ENCODE assay signal across 12 cellular contexts in the genomic region with DNA sequence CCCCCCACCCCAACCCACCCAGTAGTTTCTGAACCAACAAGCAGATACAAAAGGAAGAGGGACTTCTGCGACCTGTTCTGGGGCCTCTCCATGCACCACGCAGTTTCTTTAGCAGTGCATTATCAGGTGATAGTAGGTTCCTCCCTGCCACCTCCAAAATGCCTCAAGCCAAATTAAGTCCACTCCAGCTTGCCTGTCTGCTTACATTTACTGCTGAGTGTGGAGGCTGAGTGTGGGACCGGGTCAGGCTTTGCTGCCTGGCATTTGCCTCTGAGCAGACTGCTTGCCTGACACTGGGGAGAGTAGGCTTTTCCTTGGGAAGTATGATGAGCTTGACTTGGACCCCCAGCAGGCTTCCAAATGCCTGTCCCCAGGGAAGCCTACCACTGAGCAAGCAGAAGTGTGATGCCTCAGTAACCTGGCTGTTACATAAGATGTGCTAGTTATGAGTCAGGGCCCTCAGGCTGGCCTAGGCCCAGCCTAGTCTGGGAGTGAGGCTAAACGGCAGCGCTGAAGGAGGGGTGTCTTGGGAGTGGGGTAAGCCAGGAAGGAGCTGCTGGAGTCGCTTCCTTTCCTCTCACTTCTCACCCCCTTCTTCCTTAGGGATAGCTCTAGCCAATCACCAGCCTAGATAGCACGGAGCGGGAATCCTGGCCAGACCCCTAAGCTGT. TPM values are rescaled to one million over a fixed set of nuclear protein-coding genes. Genes with fewer than 3 reads are reported as not detected.
DNase-seq lines count a peak whose midpoint lies in the region; ATAC-seq, FAIRE-seq and TF ChIP-seq lines count a peak whose summit lies in the region.
"Had no signal": no experiment of that assay in that cellular context is flagged by ENCODE, and none has a peak within 500 bp of the region (broad histone marks: within the 10 kb centered on the region; RNA-seq: fewer than 3 reads in every experiment).

No MANE protein-coding gene starts in this region.

- H3K27ac ChIP-seq in foreskin keratinocyte (no peak overlapping the region), suprapubic skin (no peak overlapping the region)

- H3K4me3 ChIP-seq in skeletal muscle cell (ENCODE audit: low read depth, low read length) (no peak overlapping the region), suprapubic skin (no peak overlapping the region)

- TF ChIP-seq POLR2A in suprapubic skin (IDR thresholded peaks at IDR 0.05), result no peak

- H3K4me1 ChIP-seq in foreskin keratinocyte, result no peaks in the 10 kb centered on the region
- peaks cover 11% of the 10 kb centered on the region for H3K4me1 ChIP-seq in suprapubic skin

- ATAC-seq in GM19452 (IDR thresholded peaks at IDR 0.05; ENCODE audit: unreplicated experiment) (peak; percentile 65), foreskin keratinocyte (peak; percentile 99)

- H3K27ac Mint-ChIP-seq in activated CD4-positive, alpha-beta T cell treated with anti-CD3 and anti-CD28 coated beads, Interleukin-2, amount 10 ng/mL, durations not matched to agents 7 days and 5 days, result no peak overlapping the region

- no peaks in the 10 kb centered on the region for H3K36me3 ChIP-seq in suprapubic skin

- no peaks in the 10 kb centered on the region for H3K9me3 ChIP-seq in suprapubic skin

- no peaks in the 10 kb centered on the region for H3K27me3 ChIP-seq in foreskin keratinocyte
- H3K27me3 ChIP-seq in suprapubic skin, result no peaks in the 10 kb centered on the region

- POLR2A ChIA-PET in activated CD4-positive, alpha-beta T cell treated with anti-CD3 and anti-CD28 coated beads, Interleukin-2, amount 10 ng/mL, durations not matched to agents 7 days and 5 days (lab: Charles Lee), result no interaction called here

- no peaks in the 10 kb centered on the region for H3K27me3 Mint-ChIP-seq in activated CD4-positive, alpha-beta T cell treated with anti-CD3 and anti-CD28 coated beads, Interleukin-2, amount 10 ng/mL, durations not matched to agents 7 days and 5 days

- no peak for TF ChIP-seq EP300 in suprapubic skin (IDR thresholded peaks at IDR 0.05)

- no peaks in the 10 kb centered on the region for H3K9me3 Mint-ChIP-seq in activated CD4-positive, alpha-beta T cell treated with anti-CD3 and anti-CD28 coated beads, Interleukin-2, amount 10 ng/mL, durations not matched to agents 7 days and 5 days

- peak; percentile 84 for FAIRE-seq in RCC 7860 (lab: Jason Lieb, UNC)
- no peak for FAIRE-seq in HTR-8/SVneo (lab: Jason Lieb, UNC)
- FAIRE-seq: frontal cortex had no signal

- no peaks in the 10 kb centered on the region for H3K36me3 Mint-ChIP-seq in activated CD4-positive, alpha-beta T cell treated with anti-CD3 and anti-CD28 coated beads, Interleukin-2, amount 10 ng/mL, durations not matched to agents 7 days and 5 days (ENCODE audit: low read depth)

- H3K4me1 Mint-ChIP-seq in activated CD4-positive, alpha-beta T cell treated with anti-CD3 and anti-CD28 coated beads, Interleukin-2, amount 10 ng/mL, durations not matched to agents 7 days and 5 days, result no peaks in the 10 kb centered on the region

- no peak overlapping the region for H3K4me3 Mint-ChIP-seq in activated CD4-positive, alpha-beta T cell treated with anti-CD3 and anti-CD28 coated beads, Interleukin-2, amount 10 ng/mL, durations not matched to agents 7 days and 5 days

- 43% methylated on average over 8 of the region's 8 CpGs for whole genome bisulfite sequencing in suprapubic skin

- DNase-seq in RCC 7860 (ENCODE audit: low spot score), result peak; percentile 60
- peak in 1 of 2 donors; percentile 49 for DNase-seq in foreskin keratinocyte
- DNase-seq in skeletal muscle cell (ENCODE audit: low read depth), result peak; percentile 72
- no peak for DNase-seq in DMS53 treated with DMSO at 0.1 percent for 48 hours (lab: John Stamatoyannopoulos, UW; ENCODE audit: unreplicated experiment)
- no peak for DNase-seq in activated CD4-positive, alpha-beta T cell treated with anti-CD3 and anti-CD28 coated beads, Interleukin-2, amount 10 ng/mL, durations not matched to agents 7 days and 5 days
- DNase-seq in suprapubic skin (ENCODE audit: low spot score in 2 of 2), result no peak
- DNase-seq in HTR-8/SVneo (ENCODE audit: insufficient read length, low spot score), result no peak
- DNase-seq: activated naive CD4-positive, alpha-beta T cell treated with anti-CD3 and anti-CD28 coated beads, Interleukin-2, amount 50 U/mL, for 16 hours; DND-41; NCI-H2227 treated with DMSO at 0.1 percent for 48 hours had no signal

- CTCF ChIA-PET in activated CD4-positive, alpha-beta T cell treated with anti-CD3 and anti-CD28 coated beads, Interleukin-2, amount 10 ng/mL, durations not matched to agents 7 days and 5 days (lab: Charles Lee), result interaction anchor here (0.5 to 1.6 kb wide), 4 partner anchors 10 to 1168 kb away, joined by 3 to 4 read pairs (median 4); no protein-coding TSS in a partner anchor

- TF ChIP-seq CTCF in foreskin keratinocyte (conservative IDR thresholded peaks at IDR 0.05), result no peak
- no peak for TF ChIP-seq CTCF in suprapubic skin (IDR thresholded peaks at IDR 0.05)

RNA-seq across cellular contexts. Expression of a gene that starts 9.0 kb away (rescaled TPM):
- total RNA-seq in foreskin keratinocyte, result 27.0 and 40.8 TPM in 2 replicates
- polyA plus RNA-seq in foreskin keratinocyte, result 23.5 and 38.4 TPM in 2 replicates
- total RNA-seq in activated CD4-positive, alpha-beta T cell treated with anti-CD3 and anti-CD28 coated beads, Interleukin-2, amount 10 ng/mL, durations not matched to agents 7 days and 5 days, result 10 to 100 TPM; 36.5 to 41.9 TPM
- total RNA-seq in suprapubic skin, result 1,000 to 10,000 TPM in 1 of 4 donors, 100 to 1,000 TPM in 3; 487 to 1,035 (median 681) TPM

RNA-seq across cellular contexts. Expression of a gene that starts 10.9 kb away (rescaled TPM):
- total RNA-seq in foreskin keratinocyte, result not detected in 2 replicates
- polyA plus RNA-seq in foreskin keratinocyte, result not detected in 2 replicates
- not detected for total RNA-seq in activated CD4-positive, alpha-beta T cell treated with anti-CD3 and anti-CD28 coated beads, Interleukin-2, amount 10 ng/mL, durations not matched to agents 7 days and 5 days
- not detected for total RNA-seq in suprapubic skin
- total RNA-seq: frontal cortex had no signal

RNA-seq across cellular contexts. Expression of a gene that starts 59.1 kb away (rescaled TPM):
- 15.1 and 15.6 TPM in 2 replicates for total RNA-seq in foreskin keratinocyte
- polyA plus RNA-seq in foreskin keratinocyte, result 3.3 and 3.8 TPM in 2 replicates
- 1 to 10 TPM; 3.6 to 3.8 TPM for total RNA-seq in activated CD4-positive, alpha-beta T cell treated with anti-CD3 and anti-CD28 coated beads, Interleukin-2, amount 10 ng/mL, durations not matched to agents 7 days and 5 days
- total RNA-seq in suprapubic skin, result 10 to 100 TPM; 31.8 to 50.9 (median 36.1) TPM

Comparison
In these comparisons a context has a peak if more than half of its experiments do, and no peak if none do; other contexts are left out.
1. DNase-seq: peak in RCC 7860 (single experiment) and skeletal muscle cell (single experiment); none in DMS53 treated with DMSO at 0.1 percent for 48 hours (single experiment), activated CD4-positive, alpha-beta T cell treated with anti-CD3 and anti-CD28 coated beads, Interleukin-2, amount 10 ng/mL, durations not matched to agents 7 days and 5 days (single experiment), suprapubic skin (0 of 2) and HTR-8/SVneo (single experiment).
2. RNA of a gene that starts 9.0 kb away (total RNA-seq): 487 to 1,035 TPM in suprapubic skin; 36.5 to 41.9 TPM in activated CD4-positive, alpha-beta T cell treated with anti-CD3 and anti-CD28 coated beads, Interleukin-2, amount 10 ng/mL, durations not matched to agents 7 days and 5 days and 27.0 to 40.8 TPM in foreskin keratinocyte; every median in the first group is over 10 times any median in the second.